23 cellular contexts compared by ENCODE assay signal in the genomic region with DNA sequence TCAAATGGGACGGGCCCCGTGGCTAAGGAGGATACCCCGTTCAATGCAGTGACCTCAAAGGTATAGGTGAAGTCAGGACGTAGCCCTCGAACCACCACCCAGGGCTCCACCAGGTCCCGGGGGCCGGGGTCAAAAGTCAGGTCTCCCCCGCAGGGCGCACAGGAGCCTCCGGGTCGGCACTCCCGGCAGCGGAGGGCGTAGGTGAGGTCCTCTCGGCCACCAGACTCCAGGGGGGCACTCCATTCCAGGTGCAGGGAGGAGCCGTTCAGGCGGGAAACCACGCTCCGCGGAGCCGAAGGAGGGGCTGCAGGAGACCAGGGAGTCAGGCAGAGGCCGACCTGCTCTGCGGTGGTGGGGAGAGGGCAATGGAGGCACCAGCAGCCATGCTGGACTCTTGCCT.
"Had no signal": no experiment of that assay in that cellular context is flagged by ENCODE, and none has a peak within 500 bp of the region (broad histone marks: within the 10 kb centered on the region; RNA-seq: fewer than 3 reads in every experiment).

No MANE protein-coding gene starts in this region.

- H3K27me3 ChIP-seq: esophagus squamous epithelium, neural progenitor cell, pancreas, transverse colon had no signal

- H3K36me3 Mint-ChIP-seq: immature natural killer cell; natural killer cell treated with Interleukin-12 subunit alpha and Interleukin-12 subunit beta and Interleukin-15 and Interleukin-18, amount 100 ng/mL, for 72 hours had no signal

- H3K9me3 Mint-ChIP-seq: memory B cell; mesothelial cell of epicardium; natural killer cell treated with Interleukin-12 subunit alpha and Interleukin-12 subunit beta and Interleukin-15 and Interleukin-18, amount 100 ng/mL, for 72 hours; neural progenitor cell had no signal

- DNase-seq: cortex of kidney; effector memory CD4-positive, alpha-beta T cell; esophagus squamous epithelium; foreskin fibroblast; immature natural killer cell; left cardiac atrium; left ventricle myocardium inferior; lower lobe of right lung; occipital lobe; right cardiac atrium; small intestine; stimulated activated CD4-positive, alpha-beta T cell treated with anti-CD3 and anti-CD28 coated beads, Interleukin-12 subunit alpha, Interleukin-12 subunit beta, amount 100 ng/mL, for 4 hours; stimulated activated naive CD4-positive, alpha-beta T cell; stomach; substantia nigra; transverse colon had no signal

- H3K4me3 ChIP-seq: esophagus squamous epithelium, left ventricle myocardium inferior, lower lobe of right lung, neural progenitor cell, pancreas, stomach, thoracic aorta, transverse colon had no signal

- H3K4me2 ChIP-seq: neural progenitor cell had no signal

- H3K27ac ChIP-seq: esophagus squamous epithelium, left ventricle myocardium inferior, lower lobe of right lung, neural progenitor cell, pancreas, stomach, thoracic aorta, transverse colon had no signal

- H2AFZ ChIP-seq: neural progenitor cell had no signal

- H3K4me1 Mint-ChIP-seq: immature natural killer cell, memory B cell had no signal

- H3K4me1 ChIP-seq: lower lobe of right lung had no signal

- H3K4me3 Mint-ChIP-seq: immature natural killer cell; memory B cell; mesothelial cell of epicardium; natural killer cell treated with Interleukin-12 subunit alpha and Interleukin-12 subunit beta and Interleukin-15 and Interleukin-18, amount 100 ng/mL, for 72 hours; neural progenitor cell had no signal

- ATAC-seq: lower lobe of right lung, pancreas, right cardiac atrium had no signal

- H3K36me3 ChIP-seq: thoracic aorta had no signal

- H3K9me3 ChIP-seq: esophagus squamous epithelium, left ventricle myocardium inferior, lower lobe of right lung, pancreas, stomach, thoracic aorta, transverse colon had no signal

- H3K27ac Mint-ChIP-seq: immature natural killer cell; memory B cell; mesothelial cell of epicardium; natural killer cell treated with Interleukin-12 subunit alpha and Interleukin-12 subunit beta and Interleukin-15 and Interleukin-18, amount 100 ng/mL, for 72 hours; neural progenitor cell had no signal

- H3K27me3 Mint-ChIP-seq: progenitor cell of endocrine pancreas had no signal
